In genomic region chr19:3046621-3047306, GRCh38 we compare ENCODE assay signal across 1 cellular context.
TF ChIP-seq lines count a peak whose summit lies in the region.

No MANE protein-coding gene starts in this region.

TF ChIP-seq in K562, 482 proteins besides CTCF, POLR2A, EP300 and RAD21:
- TF ChIP-seq NFE2L1 (tag; IDR thresholded peaks at IDR 0.05; ENCODE audit: borderline replicate concordance, low read depth) (no peak), NR1H2 (CRISPR knock-in tag; IDR thresholded peaks at IDR 0.05) (no peak), KDM1A (IDR thresholded peaks at IDR 0.05) (peak in 1 of 2 experiments; percentile 38; a peak in 1 of 4 replicates), POLR2G (IDR thresholded peaks at IDR 0.05; ENCODE audit: low read depth, low read length) (peak; percentile 54), PCBP1 (IDR thresholded peaks at IDR 0.05; ENCODE audit: low read depth, low read length, poor library complexity, severe bottlenecking) (peak; percentile 93), ZNF263 (CRISPR knock-in tag; IDR thresholded peaks at IDR 0.05; ENCODE audit: borderline replicate concordance) (peak; percentile 97), VEZF1 (CRISPR knock-in tag; IDR thresholded peaks at IDR 0.05) (peak; percentile 73)
